25 cellular contexts compared by ENCODE assay signal in the genomic region with DNA sequence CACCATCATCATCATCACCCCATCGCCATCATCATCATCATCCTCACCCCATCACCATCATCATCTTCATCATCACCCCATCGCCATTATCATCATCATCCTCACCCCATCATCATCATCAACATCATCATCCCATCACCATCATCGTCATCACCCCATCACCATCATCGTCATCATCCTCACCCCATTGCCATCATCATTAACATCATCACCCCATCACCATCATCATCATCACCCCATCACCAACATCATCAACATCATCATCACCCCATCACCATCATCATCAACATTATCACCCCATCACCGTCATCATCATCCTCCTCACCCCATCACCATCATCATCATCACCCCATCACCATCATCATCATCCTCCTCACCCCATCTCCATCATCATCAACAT.
"Had no signal": no experiment of that assay in that cellular context is flagged by ENCODE, and none has a peak within 500 bp of the region (broad histone marks: within the 10 kb centered on the region; RNA-seq: fewer than 3 reads in every experiment).

No MANE protein-coding gene starts in this region.

- H3K27ac ChIP-seq: HL-60, RWPE1 had no signal

- H3K9ac ChIP-seq: SK-N-SH had no signal

- H3K4me3 ChIP-seq: MG63 had no signal

- H3K4me2 ChIP-seq: SK-N-SH had no signal

- ATAC-seq: Panc1, PC-3, T-cell had no signal

- H3K27me3 ChIP-seq: MG63 had no signal

- H3K9me3 ChIP-seq: MG63, SK-N-SH had no signal

- DNase-seq: Karpas-422, KG1, MG63, NCI-H1092, NCI-H1105 treated with DMSO at 0.1 percent for 48 hours, NCI-H1417 treated with DMSO at 0.1 percent for 48 hours, NCI-H146, NCI-H1694 treated with DMSO at 0.1 percent for 48 hours, NCI-H1930, NCI-H2081, NCI-H2171, NCI-H226, NCI-H446, NCI-H510A, NCI-H524 treated with DMSO at 0.1 percent for 48 hours, NCI-H69, NCI-H774, PC-3, SHP77, SK-N-SH, SW 1271, T-cell had no signal
